ENCODE assay signal across 34 cellular contexts in genomic region chr22:45855961-45856360, GRCh38.
"Had no signal": no experiment of that assay in that cellular context is flagged by ENCODE, and none has a peak within 500 bp of the region (broad histone marks: within the 10 kb centered on the region; RNA-seq: fewer than 3 reads in every experiment).

No MANE protein-coding gene starts in this region.

- DNase-seq: Karpas-422, Kasumi-1, MG63, MM.1S, MV-4-11, NCI-H1048, NCI-H1092, NCI-H1092 treated with DMSO at 0.1 percent for 48 hours, NCI-H1105, NCI-H1105 treated with DMSO at 0.1 percent for 48 hours, NCI-H1417, NCI-H1417 treated with DMSO at 0.1 percent for 48 hours, NCI-H1436, NCI-H1436 treated with DMSO at 0.1 percent for 48 hours, NCI-H146, NCI-H1694, NCI-H1694 treated with DMSO at 0.1 percent for 48 hours, NCI-H187, NCI-H187 treated with DMSO at 0.1 percent for 48 hours, NCI-H1930, NCI-H2029, NCI-H2029 treated with DMSO at 0.1 percent for 48 hours, NCI-H2081, NCI-H2081 treated with DMSO at 0.1 percent for 48 hours, NCI-H2107, NCI-H2171, NCI-H2171 treated with DMSO at 0.1 percent for 48 hours, NCI-H2227 treated with DMSO at 0.1 percent for 48 hours, NCI-H226, NCI-H345, NCI-H446, NCI-H446 treated with DMSO at 0.1 percent for 48 hours, NCI-H510A had no signal

- H3K4me3 ChIP-seq: MG63 had no signal

- H3K9ac ChIP-seq: KMS-11 had no signal

- H3K4me2 ChIP-seq: KMS-11 had no signal

- H3K27me3 ChIP-seq: MG63 had no signal

- H3K27ac ChIP-seq: KMS-11 had no signal
